1 cellular context compared by ENCODE assay signal in genomic region chr6:53347921-53348435, GRCh38.
TF ChIP-seq lines count a peak whose summit lies in the region.

No MANE protein-coding gene starts in this region.

TF ChIP-seq in HepG2, 621 proteins besides CTCF, POLR2A, EP300 and RAD21 (continued from another document and continues in another):
- 0 out of 2 replicates have a peak, but pooled peaks have one; percentile 10 for TF ChIP-seq FOXP4 (CRISPR knock-in tag; IDR thresholded peaks at IDR 0.05)
- TF ChIP-seq SAFB2 (CRISPR knock-in tag; IDR thresholded peaks at IDR 0.05; ENCODE audit: borderline replicate concordance, low read depth): no peak
- TF ChIP-seq HCFC1 (IDR thresholded peaks at IDR 0.05; ENCODE audit: low read depth, low read length): no peak
- peak; percentile 91 for TF ChIP-seq ZNF800 (CRISPR knock-in tag; IDR thresholded peaks at IDR 0.05)
- TF ChIP-seq PAF1 (CRISPR knock-in tag; IDR thresholded peaks at IDR 0.05): no peak
- TF ChIP-seq PRDM15 (CRISPR knock-in tag; IDR thresholded peaks at IDR 0.05): peak; percentile 63; the same call in 1 of the 2 replicates
- TF ChIP-seq ATF7 (IDR thresholded peaks at IDR 0.05): no peak
- no peak for TF ChIP-seq ATF7 (CRISPR knock-in tag; IDR thresholded peaks at IDR 0.05)
- TF ChIP-seq ATF2 (CRISPR knock-in tag; IDR thresholded peaks at IDR 0.05): 0 out of 2 replicates have a peak, but pooled peaks have one; percentile 25
- no peak for TF ChIP-seq SCMH1 (CRISPR knock-in tag; IDR thresholded peaks at IDR 0.05; ENCODE audit: borderline replicate concordance)
- peak; percentile 21 for TF ChIP-seq AGO1 (IDR thresholded peaks at IDR 0.05; ENCODE audit: low read depth, low read length, poor library complexity, severe bottlenecking)
- no peak for TF ChIP-seq ZNF713 (CRISPR knock-in tag; IDR thresholded peaks at IDR 0.05)
- TF ChIP-seq RAD51 (IDR thresholded peaks at IDR 0.05; ENCODE audit: borderline replicate concordance): no peak
- peak; percentile 70 for TF ChIP-seq ZNF292 (CRISPR knock-in tag; IDR thresholded peaks at IDR 0.05; ENCODE audit: borderline replicate concordance, low read depth)
- no peak for TF ChIP-seq ZNF44 (CRISPR knock-in tag; IDR thresholded peaks at IDR 0.05)
- TF ChIP-seq FOXJ3 (CRISPR knock-in tag; IDR thresholded peaks at IDR 0.05; ENCODE audit: borderline replicate concordance): 0 out of 2 replicates have a peak, but pooled peaks have one; percentile 22
- TF ChIP-seq ZNF672 (CRISPR knock-in tag; IDR thresholded peaks at IDR 0.05): peak; percentile 39; the same call in 1 of the 2 replicates
- TF ChIP-seq ZSCAN25 (CRISPR knock-in tag; IDR thresholded peaks at IDR 0.05): peak; percentile 78
- TF ChIP-seq MAX (IDR thresholded peaks at IDR 0.05): no peak; the same call in 1 of the 2 replicates
- no peak for TF ChIP-seq BCLAF1 (IDR thresholded peaks at IDR 0.05)
- TF ChIP-seq ZFP91 (CRISPR knock-in tag; IDR thresholded peaks at IDR 0.05; ENCODE audit: borderline replicate concordance): no peak
- TF ChIP-seq CENPX (CRISPR knock-in tag; IDR thresholded peaks at IDR 0.05): no peak
- peak; percentile 62; the same call in 1 of the 2 replicates for TF ChIP-seq ZBTB20 (CRISPR knock-in tag; IDR thresholded peaks at IDR 0.05; ENCODE audit: borderline replicate concordance, low read depth)
- TF ChIP-seq BATF2 (CRISPR knock-in tag; IDR thresholded peaks at IDR 0.05): peak; percentile 70; the same call in 1 of the 2 replicates
- TF ChIP-seq ZBTB34 (CRISPR knock-in tag; IDR thresholded peaks at IDR 0.05): no peak
- TF ChIP-seq ZNF512B (CRISPR knock-in tag; IDR thresholded peaks at IDR 0.05; ENCODE audit: borderline replicate concordance): 0 out of 2 replicates have a peak, but pooled peaks have one; percentile 39
- TF ChIP-seq MYC (CRISPR knock-in tag; IDR thresholded peaks at IDR 0.05; ENCODE audit: borderline replicate concordance): 0 out of 2 replicates have a peak, but pooled peaks have one; percentile 9
- TF ChIP-seq HOXA7 (CRISPR knock-in tag; IDR thresholded peaks at IDR 0.05): 0 out of 2 replicates have a peak, but pooled peaks have one; percentile 56
- no peak for TF ChIP-seq SRSF4 (IDR thresholded peaks at IDR 0.05; ENCODE audit: low read depth, low read length, poor library complexity, severe bottlenecking)
- no peak for TF ChIP-seq U2AF1 (optimal IDR thresholded peaks at IDR 0.05; ENCODE audit: low read depth, low read length)
- no peak for TF ChIP-seq FOXC1 (CRISPR knock-in tag; IDR thresholded peaks at IDR 0.05; ENCODE audit: borderline replicate concordance)
- no peak for TF ChIP-seq ZNF512 (CRISPR knock-in tag; IDR thresholded peaks at IDR 0.05)
- TF ChIP-seq MED13 (CRISPR knock-in tag; IDR thresholded peaks at IDR 0.05): no peak
